ENCODE assay signal across 8 cellular contexts in the genomic region with DNA sequence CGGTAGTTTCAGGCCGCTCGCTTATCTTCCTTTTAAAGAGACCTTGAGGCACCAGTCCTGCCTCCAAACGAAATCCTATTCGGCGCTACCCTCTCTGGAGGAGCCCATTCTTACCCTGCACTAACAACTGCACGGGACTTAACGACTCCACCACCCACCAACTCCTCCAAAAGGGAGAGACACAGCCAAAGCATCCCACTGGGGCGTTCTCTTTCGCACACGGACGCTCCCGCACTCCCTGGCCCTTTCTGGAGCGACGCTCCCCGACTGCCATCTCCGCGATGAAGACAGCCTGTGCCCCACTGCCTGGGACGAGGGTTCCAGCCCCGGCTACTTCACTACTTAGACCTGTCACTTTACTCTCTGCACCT. TPM values are rescaled to one million over a fixed set of nuclear protein-coding genes. Genes with fewer than 3 reads are reported as not detected.
DNase-seq lines count a peak whose midpoint lies in the region; ATAC-seq and TF ChIP-seq lines count a peak whose summit lies in the region.

No MANE protein-coding gene starts in this region.

- intact Hi-C loops in lower lobe of right lung (cut with DNase I) (no loop called here), thyroid gland (cut with DNase I) (no loop called here)

- H3K27ac ChIP-seq in HUES64 (ENCODE audit: low read depth, low read length), result peak overlapping the region; percentile 78; the same call in 1 of the 2 replicates
- peak overlapping the region; percentile 97 for H3K27ac ChIP-seq in lower lobe of right lung
- H3K27ac ChIP-seq in thyroid gland, result peak overlapping the region; percentile 94 to 97 (median 95)

- TF ChIP-seq POLR2A in thyroid gland (IDR thresholded peaks at IDR 0.05), result no peak

- peak; percentile 2 for ATAC-seq in GM18907 (IDR thresholded peaks at IDR 0.05; ENCODE audit: unreplicated experiment)
- peak; percentile 33 to 43 for ATAC-seq in lower lobe of right lung

- TF ChIP-seq CTCF in cardiac fibroblast (IDR thresholded peaks at IDR 0.05; ENCODE audit: low read depth, low read length) (no peak), lower lobe of right lung (IDR thresholded peaks at IDR 0.05) (no peak), thyroid gland (IDR thresholded peaks at IDR 0.05) (no peak)

- H3K4me1 ChIP-seq in HUES64 (ENCODE audit: insufficient read depth, low read length) (peaks cover 6% of the 10 kb centered on the region; the same call in 1 of the 2 replicates), lower lobe of right lung (peaks cover 30% of the 10 kb centered on the region), thyroid gland (peaks cover 0 to 10% of the 10 kb centered on the region in 2 donors)

- peak in 1 of 2 donors; percentile 27 for DNase-seq in cardiac fibroblast (ENCODE audit: low read depth in 2 of 2)
- no peak for DNase-seq in lower lobe of right lung
- no peak for DNase-seq in thyroid gland
- no peak for DNase-seq in HPDE6-E6E7 (ENCODE audit: extremely low spot score)
- no peak for DNase-seq in mesenteric fat pad (ENCODE audit: low spot score)
- no peak for DNase-seq in UCSD-AML1 (lab: John Stamatoyannopoulos, UW; ENCODE audit: unreplicated experiment)

- H3K9me3 ChIP-seq in HUES64 (ENCODE audit: insufficient read depth, low read depth, low read length), result no peaks in the 10 kb centered on the region
- H3K9me3 ChIP-seq in lower lobe of right lung, result no peaks in the 10 kb centered on the region
- H3K9me3 ChIP-seq in thyroid gland, result no peaks in the 10 kb centered on the region

- H3K27me3 ChIP-seq in HUES64 (ENCODE audit: insufficient read depth, low read length) (no peaks in the 10 kb centered on the region), lower lobe of right lung (ENCODE audit: low read depth) (no peaks in the 10 kb centered on the region), thyroid gland (no peaks in the 10 kb centered on the region)

- H3K4me3 ChIP-seq in HUES64 (ENCODE audit: low read length) (peak overlapping the region; percentile 72), cardiac fibroblast (replicated peaks in 1 of 2; ENCODE audit: low read depth in 2 of 2, low read length in 2 of 2) (peak overlapping the region; percentile 57 to 61), lower lobe of right lung (peak overlapping the region; percentile 72), thyroid gland (replicated peaks in 1 of 3) (peak overlapping the region; percentile 78 to 96 (median 90))

- no peaks in the 10 kb centered on the region for H3K36me3 ChIP-seq in HUES64 (ENCODE audit: insufficient read depth, low read length)
- peaks cover 2% of the 10 kb centered on the region for H3K36me3 ChIP-seq in lower lobe of right lung
- H3K36me3 ChIP-seq in thyroid gland, result no peaks in the 10 kb centered on the region

- 5% methylated on average over 20 of the region's 20 CpGs for WGBS in HUES64
- 10 to 14% methylated on average over 20 of the region's 20 CpGs for WGBS in thyroid gland, 2 donors

- H3K9ac ChIP-seq in HUES64 (ENCODE audit: low read depth, low read length), result peak overlapping the region; percentile 87

RNA-seq across cellular contexts. Expression of gene GALC, which starts 0.6 kb away (rescaled TPM):
- 11.4 TPM for polyA plus RNA-seq in HUES64 (2013, experiment 1 of 2)
- 15.8 TPM for polyA plus RNA-seq in HUES64 (2013, experiment 2 of 2)
- total RNA-seq in lower lobe of right lung (59.4 TPM), thyroid gland (10 to 100 TPM; 30.9 to 68.5 (median 43.3) TPM), mesenteric fat pad (26.8 TPM)

RNA-seq across cellular contexts. Expression of gene GPR65, which starts 12.6 kb away (rescaled TPM):
- not detected for polyA plus RNA-seq in HUES64 (2013, experiment 1 of 2)
- polyA plus RNA-seq in HUES64 (2013, experiment 2 of 2), result not detected
- 13.4 TPM for total RNA-seq in lower lobe of right lung
- total RNA-seq in thyroid gland, result 1 to 10 TPM in 1 of 4 donors, under 1 TPM in 3; 0.44 to 1.3 (median 0.70) TPM
- 3.4 TPM for total RNA-seq in mesenteric fat pad
